ENCODE assay signal across 15 cellular contexts in genomic region chr10:131141207-131141606, GRCh38.
DNase-seq lines count a peak whose midpoint lies in the region; ATAC-seq and TF ChIP-seq lines count a peak whose summit lies in the region.
"Had no signal": no experiment of that assay in that cellular context is flagged by ENCODE, and none has a peak within 500 bp of the region (broad histone marks: within the 10 kb centered on the region; RNA-seq: fewer than 3 reads in every experiment).

No MANE protein-coding gene starts in this region.

- no peaks in the 10 kb centered on the region for H3K36me3 Mint-ChIP-seq in activated T-helper 1 cell treated with anti-CD3 and anti-CD28 coated beads, Interleukin-12 subunit alpha, Interleukin-12 subunit beta, Interleukin-2, Interleukin-4 antibody, amounts not matched to agents 30 ng/mL and 10 ng/mL and 1 ng/mL, durations not matched to agents 14 hours and 24 hours and 36 hours (ENCODE audit: low read depth)
- H3K36me3 Mint-ChIP-seq: CD8-positive, alpha-beta T cell had no signal

- TF ChIP-seq CTCF in left lung (IDR thresholded peaks at IDR 0.05) (no peak), foreskin fibroblast (IDR thresholded peaks at IDR 0.05; ENCODE audit: low read depth, low read length) (no peak)

- no peaks in the 10 kb centered on the region for H3K9me3 Mint-ChIP-seq in activated T-helper 1 cell treated with anti-CD3 and anti-CD28 coated beads, Interleukin-12 subunit alpha, Interleukin-12 subunit beta, Interleukin-2, Interleukin-4 antibody, amounts not matched to agents 30 ng/mL and 10 ng/mL and 1 ng/mL, durations not matched to agents 14 hours and 24 hours and 36 hours
- H3K9me3 Mint-ChIP-seq: CD8-positive, alpha-beta T cell had no signal

- no peak for ATAC-seq in left lung
- no peak for ATAC-seq in sciatic nerve
- ATAC-seq in GM21723 (IDR thresholded peaks at IDR 0.05; ENCODE audit: unreplicated experiment), result no peak
- ATAC-seq: CD8-positive, alpha-beta T cell; HCT116 had no signal

- DNase-seq in NCI-H146 (lab: John Stamatoyannopoulos, UW), result peak; percentile 69
- DNase-seq in NCI-H69 (lab: John Stamatoyannopoulos, UW), result peak; percentile 39
- peak; percentile 7 to 47 for DNase-seq in left lung
- peak; percentile 40 for DNase-seq in sciatic nerve (ENCODE audit: low spot score)
- DNase-seq in SKM-1 treated with dmso at 0.1 percent for 144 hours (lab: John Stamatoyannopoulos, UW; ENCODE audit: unreplicated experiment), result no peak
- DNase-seq in activated T-helper 1 cell treated with anti-CD3 and anti-CD28 coated beads, Interleukin-12 subunit alpha, Interleukin-12 subunit beta, Interleukin-2, Interleukin-4 antibody, amounts not matched to agents 30 ng/mL and 10 ng/mL and 1 ng/mL, durations not matched to agents 14 hours and 24 hours and 36 hours (ENCODE audit: low spot score), result no peak
- DNase-seq in foreskin fibroblast, result no peak
- DNase-seq: CD8-positive, alpha-beta T cell; HFFc6; IMR-90 had no signal

- no peaks in the 10 kb centered on the region for H3K36me3 ChIP-seq in left lung

- intact Hi-C loops in left lung (cut with DNase I), result no loop called here
- intact Hi-C loops in sciatic nerve (cut with DNase I), result no loop called here
- intact Hi-C loops in activated T-helper 1 cell treated with anti-CD3 and anti-CD28 coated beads, Interleukin-12 subunit alpha, Interleukin-12 subunit beta, Interleukin-2, Interleukin-4 antibody, amounts not matched to agents 30 ng/mL and 10 ng/mL and 1 ng/mL, durations not matched to agents 14 hours and 24 hours and 36 hours (cut with micrococcal nuclease), result no loop called here

- H3K27ac Mint-ChIP-seq in activated T-helper 1 cell treated with anti-CD3 and anti-CD28 coated beads, Interleukin-12 subunit alpha, Interleukin-12 subunit beta, Interleukin-2, Interleukin-4 antibody, amounts not matched to agents 30 ng/mL and 10 ng/mL and 1 ng/mL, durations not matched to agents 14 hours and 24 hours and 36 hours, result no peak overlapping the region
- H3K27ac Mint-ChIP-seq: B cell; CD8-positive, alpha-beta T cell; GM23338; HFFc6 had no signal

- no peaks in the 10 kb centered on the region for H3K9me3 ChIP-seq in left lung
- H3K9me3 ChIP-seq: BLaER1 treated with 17β-estradiol and CSF1 and Interleukin-3, amounts not matched to agents 10 nM and 100 nM had no signal

- no peaks in the 10 kb centered on the region for H3K4me1 ChIP-seq in left lung

- no peaks in the 10 kb centered on the region for H3K4me1 Mint-ChIP-seq in activated T-helper 1 cell treated with anti-CD3 and anti-CD28 coated beads, Interleukin-12 subunit alpha, Interleukin-12 subunit beta, Interleukin-2, Interleukin-4 antibody, amounts not matched to agents 30 ng/mL and 10 ng/mL and 1 ng/mL, durations not matched to agents 14 hours and 24 hours and 36 hours (ENCODE audit: low read depth)
- H3K4me1 Mint-ChIP-seq: B cell had no signal

- no peak overlapping the region for H3K4me3 Mint-ChIP-seq in activated T-helper 1 cell treated with anti-CD3 and anti-CD28 coated beads, Interleukin-12 subunit alpha, Interleukin-12 subunit beta, Interleukin-2, Interleukin-4 antibody, amounts not matched to agents 30 ng/mL and 10 ng/mL and 1 ng/mL, durations not matched to agents 14 hours and 24 hours and 36 hours
- H3K4me3 Mint-ChIP-seq: B cell; CD8-positive, alpha-beta T cell; GM23338; HFFc6 had no signal

- H3K27ac ChIP-seq in left lung, result no peak overlapping the region
- H3K27ac ChIP-seq: BLaER1 treated with 17β-estradiol and CSF1 and Interleukin-3, amounts not matched to agents 10 nM and 100 nM had no signal

- no peaks in the 10 kb centered on the region for H3K27me3 Mint-ChIP-seq in activated T-helper 1 cell treated with anti-CD3 and anti-CD28 coated beads, Interleukin-12 subunit alpha, Interleukin-12 subunit beta, Interleukin-2, Interleukin-4 antibody, amounts not matched to agents 30 ng/mL and 10 ng/mL and 1 ng/mL, durations not matched to agents 14 hours and 24 hours and 36 hours (ENCODE audit: insufficient read depth)
- H3K27me3 Mint-ChIP-seq: B cell had no signal

- peaks cover 0 to 48% of the 10 kb centered on the region in 2 donors for H3K27me3 ChIP-seq in left lung
- H3K27me3 ChIP-seq: BLaER1 treated with 17β-estradiol and CSF1 and Interleukin-3, amounts not matched to agents 10 nM and 100 nM had no signal

- H3K4me3 ChIP-seq in left lung, result no peak overlapping the region
- no peak overlapping the region for H3K4me3 ChIP-seq in foreskin fibroblast (ENCODE audit: low read depth in 1 of 2, low read length in 2 of 2)
- H3K4me3 ChIP-seq: BLaER1 treated with 17β-estradiol and CSF1 and Interleukin-3, amounts not matched to agents 10 nM and 100 nM; GM23338 had no signal

Comparison
In these comparisons a context has a peak if more than half of its experiments do, and no peak if none do; other contexts are left out.
1. DNase-seq: peak in NCI-H146 (single experiment), NCI-H69 (single experiment), left lung (2 of 2) and sciatic nerve (single experiment); none in SKM-1 treated with dmso at 0.1 percent for 144 hours (single experiment), activated T-helper 1 cell treated with anti-CD3 and anti-CD28 coated beads, Interleukin-12 subunit alpha, Interleukin-12 subunit beta, Interleukin-2, Interleukin-4 antibody, amounts not matched to agents 30 ng/mL and 10 ng/mL and 1 ng/mL, durations not matched to agents 14 hours and 24 hours and 36 hours (single experiment) and foreskin fibroblast (0 of 2).